In the genomic region with DNA sequence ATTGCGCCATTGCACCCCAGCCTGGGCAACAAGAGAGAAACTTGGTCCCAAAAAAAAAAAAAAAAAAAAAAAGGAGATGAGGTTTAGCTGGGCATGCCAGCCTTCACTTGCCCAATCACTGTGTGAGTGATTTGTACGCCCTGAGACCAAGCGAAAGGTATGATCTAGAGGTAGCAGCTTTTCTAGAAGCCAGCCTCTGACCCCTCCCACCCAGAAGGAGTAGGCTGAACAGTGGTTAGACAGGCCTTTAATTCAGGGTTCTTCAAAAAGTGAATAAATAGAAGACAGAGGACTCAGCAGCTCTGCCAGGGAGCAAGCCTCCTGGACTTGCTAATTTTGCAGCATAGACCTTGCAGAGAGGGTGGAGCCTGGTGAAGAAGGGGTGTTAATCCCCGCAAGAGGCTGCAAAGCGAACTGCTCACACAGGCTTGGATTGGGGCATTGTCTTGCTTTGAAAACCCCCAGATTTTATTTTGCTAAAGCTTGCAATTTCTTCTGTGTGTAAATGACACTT, we compare ENCODE assay signal across 10 cellular contexts. TPM values are rescaled to one million over a fixed set of nuclear protein-coding genes. Genes with fewer than 3 reads are reported as not detected.
DNase-seq lines count a peak whose midpoint lies in the region; ATAC-seq and TF ChIP-seq lines count a peak whose summit lies in the region.
"Had no signal": no experiment of that assay in that cellular context is flagged by ENCODE, and none has a peak within 500 bp of the region (broad histone marks: within the 10 kb centered on the region; RNA-seq: fewer than 3 reads in every experiment).

No MANE protein-coding gene starts in this region.

- POLR2A ChIA-PET in PC-9 (lab: Charles Lee; ENCODE audit: unreplicated experiment) = no interaction called here

- no peak overlapping the region for H2AFZ ChIP-seq in PC-9

- H3K9me3 ChIP-seq in transverse colon (no peaks in the 10 kb centered on the region), PC-9 (ENCODE audit: insufficient read depth, low read depth) (no peaks in the 10 kb centered on the region)

- H3K36me3 ChIP-seq in transverse colon (no peaks in the 10 kb centered on the region), PC-9 (ENCODE audit: low read depth) (no peaks in the 10 kb centered on the region)

- BruUV-seq in PC-9 (replicated peaks; lab: Mats Ljungman, UMichigan) = no TSS peak

- H3K79me2 ChIP-seq in PC-9 (ENCODE audit: low read depth) = no peaks in the 10 kb centered on the region

- H3K27ac Mint-ChIP-seq in activated naive CD8-positive, alpha-beta T cell treated with anti-CD3 and anti-CD28 coated beads, Interleukin-2, amount 50 U/mL, for 24 hours = peak overlapping the region; percentile 87

- no peaks in the 10 kb centered on the region for H3K9me3 Mint-ChIP-seq in activated T-cell treated with anti-CD3 and anti-CD28 coated beads, Interleukin-2, amount 50 U/mL, for 4 hours
- H3K9me3 Mint-ChIP-seq in activated naive CD8-positive, alpha-beta T cell treated with anti-CD3 and anti-CD28 coated beads, Interleukin-2, amount 50 U/mL, for 24 hours = no peaks in the 10 kb centered on the region

- no peak for TF ChIP-seq EP300 in transverse colon (IDR thresholded peaks at IDR 0.05; ENCODE audit: low read depth)

- H3K36me3 Mint-ChIP-seq in activated T-cell treated with anti-CD3 and anti-CD28 coated beads, Interleukin-2, amount 50 U/mL, for 4 hours (ENCODE audit: insufficient read depth) = peaks cover 25% of the 10 kb centered on the region
- H3K36me3 Mint-ChIP-seq in activated naive CD8-positive, alpha-beta T cell treated with anti-CD3 and anti-CD28 coated beads, Interleukin-2, amount 50 U/mL, for 24 hours (ENCODE audit: low read depth) = peaks cover 31% of the 10 kb centered on the region

- H3K4me3 ChIP-seq in transverse colon (no peak overlapping the region), PC-9 (no peak overlapping the region)

- H3K27ac ChIP-seq in transverse colon (peak overlapping the region; percentile 55 to 70 (median 65)), PC-9 (no peak overlapping the region)

- intact Hi-C loops in transverse colon (cut with DNase I; ENCODE audit: low total_unique reads) (no loop called here), PC-9 (cut with micrococcal nuclease; ENCODE audit: unreplicated experiment) (no loop called here)

- H3K27me3 ChIP-seq in transverse colon (no peaks in the 10 kb centered on the region), PC-9 (ENCODE audit: insufficient read depth, low read depth) (no peaks in the 10 kb centered on the region)

- no peaks in the 10 kb centered on the region for H3K27me3 Mint-ChIP-seq in activated T-cell treated with anti-CD3 and anti-CD28 coated beads, Interleukin-2, amount 50 U/mL, for 4 hours (ENCODE audit: low read depth)
- H3K27me3 Mint-ChIP-seq in activated naive CD8-positive, alpha-beta T cell treated with anti-CD3 and anti-CD28 coated beads, Interleukin-2, amount 50 U/mL, for 24 hours = no peaks in the 10 kb centered on the region

- no peak for TF ChIP-seq CTCF in transverse colon (IDR thresholded peaks at IDR 0.05)
- TF ChIP-seq CTCF in PC-9 (conservative IDR thresholded peaks at IDR 0.05) = no peak

- no peak for TF ChIP-seq POLR2A in transverse colon (IDR thresholded peaks at IDR 0.05)

- WGBS in transverse colon (ENCODE audit: low coverage in 1 of 2), 2 donors = 72% methylated on average over 5 of the region's 5 CpGs; no CpG with 5 or more reads in 1 of the 2 donors

- no peak overlapping the region for H3K4me3 Mint-ChIP-seq in activated T-cell treated with anti-CD3 and anti-CD28 coated beads, Interleukin-2, amount 50 U/mL, for 4 hours
- H3K4me3 Mint-ChIP-seq in activated naive CD8-positive, alpha-beta T cell treated with anti-CD3 and anti-CD28 coated beads, Interleukin-2, amount 50 U/mL, for 24 hours = no peak overlapping the region

- no peaks in the 10 kb centered on the region for H3K9me2 ChIP-seq in PC-9 (ENCODE audit: insufficient read depth)

- H4K20me1 ChIP-seq in PC-9 (ENCODE audit: insufficient read depth) = no peaks in the 10 kb centered on the region

- in situ Hi-C loops in transverse colon (cut with MboI; ENCODE audit: low pct_ligation_motif_present in 1 of 4, low pct_unique_long_range_greater_than_20kb in 1 of 4, low sequenced_read_pairs in 3 of 4) = no loop called here

- no peak for DNase-seq in activated T-cell treated with anti-CD3 and anti-CD28 coated beads, Interleukin-2, amount 50 U/mL, for 4 hours
- no peak for DNase-seq in activated T-cell treated with anti-CD3 and anti-CD28 coated beads, Interleukin-2, amount 50 U/mL, for 48 hours
- no peak for DNase-seq in activated naive CD8-positive, alpha-beta T cell treated with anti-CD3 and anti-CD28 coated beads, Interleukin-2, amount 50 U/mL, for 24 hours
- no peak for DNase-seq in left lobe of liver (ENCODE audit: low spot score)
- no peak for DNase-seq in transverse colon
- DNase-seq in PC-9 = no peak
- DNase-seq: NCI-H187 treated with DMSO at 0.1 percent for 48 hours; stimulated activated CD8-positive, alpha-beta memory T cell treated with anti-CD3 and anti-CD28 coated beads, Interleukin-4, amount 100 ng/mL, for 48 hours had no signal

- ATAC-seq in activated T-cell treated with anti-CD3 and anti-CD28 coated beads, Interleukin-2, amount 50 U/mL, for 4 hours = peak; percentile 42 to 45
- no peak for ATAC-seq in activated naive CD8-positive, alpha-beta T cell treated with anti-CD3 and anti-CD28 coated beads, Interleukin-2, amount 50 U/mL, for 24 hours
- ATAC-seq in left lobe of liver (peak; percentile 41), HG02588 (IDR thresholded peaks at IDR 0.05; ENCODE audit: unreplicated experiment) (no peak), GM18867 (IDR thresholded peaks at IDR 0.05; ENCODE audit: unreplicated experiment) (no peak)

- CTCF ChIA-PET in PC-9 (lab: Charles Lee) = interaction anchor here (0.7 kb wide), 1 partner anchor 25 kb away, joined by 5 read pairs; no protein-coding TSS in a partner anchor

- peaks cover 70% of the 10 kb centered on the region for H3K4me1 Mint-ChIP-seq in activated T-cell treated with anti-CD3 and anti-CD28 coated beads, Interleukin-2, amount 50 U/mL, for 4 hours (ENCODE audit: low read depth)
- peaks cover 52% of the 10 kb centered on the region for H3K4me1 Mint-ChIP-seq in activated naive CD8-positive, alpha-beta T cell treated with anti-CD3 and anti-CD28 coated beads, Interleukin-2, amount 50 U/mL, for 24 hours

- peaks cover 8 to 31% (median 16%) of the 10 kb centered on the region in 4 donors for H3K4me1 ChIP-seq in transverse colon
- no peaks in the 10 kb centered on the region for H3K4me1 ChIP-seq in PC-9 (replicated peaks; ENCODE audit: insufficient read depth)

- no peaks in the 10 kb centered on the region; the same call in 1 of the 2 replicates for H3F3A ChIP-seq in PC-9 (ENCODE audit: insufficient read depth, low read depth)

- no peak overlapping the region for H3K4me2 ChIP-seq in PC-9

RNA-seq across cellular contexts. Expression of a gene that starts 7.1 kb away (rescaled TPM):
- total RNA-seq in activated T-cell treated with anti-CD3 and anti-CD28 coated beads, Interleukin-2, amount 50 U/mL, for 4 hours = 10 to 100 TPM; 55.9 to 99.3 (median 82.8) TPM
- total RNA-seq in left lobe of liver = 32.1 TPM
- total RNA-seq in transverse colon = 100 to 1,000 TPM; 103 to 156 (median 142) TPM
- 40.3 and 41.0 TPM in 2 replicates for total RNA-seq in PC-9 (2021)

RNA-seq across cellular contexts. Expression of a gene that starts 51.4 kb away (rescaled TPM):
- 100 to 1,000 TPM; 157 to 179 (median 170) TPM for total RNA-seq in activated T-cell treated with anti-CD3 and anti-CD28 coated beads, Interleukin-2, amount 50 U/mL, for 4 hours
- total RNA-seq in left lobe of liver = 21.8 TPM
- total RNA-seq in transverse colon = 10 to 100 TPM; 28.5 to 96.5 (median 63.5) TPM
- 41.4 and 46.2 TPM in 2 replicates for total RNA-seq in PC-9 (2021)

Comparison
In these comparisons a context has a peak if more than half of its experiments do, and no peak if none do; other contexts are left out.
1. ATAC-seq: peak in activated T-cell treated with anti-CD3 and anti-CD28 coated beads, Interleukin-2, amount 50 U/mL, for 4 hours (2 of 2) and left lobe of liver (single experiment); none in activated naive CD8-positive, alpha-beta T cell treated with anti-CD3 and anti-CD28 coated beads, Interleukin-2, amount 50 U/mL, for 24 hours (single experiment), HG02588 (single experiment) and GM18867 (single experiment).